In the genomic region with DNA sequence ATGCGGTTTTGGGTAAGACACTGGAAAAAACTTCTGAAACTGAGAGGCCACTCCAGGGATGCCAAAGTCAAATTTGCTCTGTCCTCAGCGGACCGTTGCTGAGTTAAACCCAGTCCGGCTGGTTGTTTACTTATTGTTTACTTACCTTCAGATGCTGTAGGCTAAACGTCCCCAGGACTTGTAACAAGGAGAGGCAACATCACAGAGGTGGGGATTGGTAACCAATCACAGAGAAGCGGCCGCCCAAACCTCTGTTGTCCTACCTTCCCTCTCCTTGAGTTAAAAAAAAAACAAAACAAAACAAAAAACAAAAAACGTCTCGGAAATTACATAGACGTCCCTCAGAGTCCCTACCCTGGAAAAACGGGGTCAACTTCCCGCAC, we compare ENCODE assay signal across 10 cellular contexts. TPM values are rescaled to one million over a fixed set of nuclear protein-coding genes. Genes with fewer than 3 reads are reported as not detected.
DNase-seq lines count a peak whose midpoint lies in the region; ATAC-seq lines count a peak whose summit lies in the region.
"Had no signal": no experiment of that assay in that cellular context is flagged by ENCODE, and none has a peak within 500 bp of the region (broad histone marks: within the 10 kb centered on the region; RNA-seq: fewer than 3 reads in every experiment).

No MANE protein-coding gene starts in this region.

- ATAC-seq in GM18502 (IDR thresholded peaks at IDR 0.05; ENCODE audit: poor library complexity, unreplicated experiment), result no peak

- H2AFZ ChIP-seq in ACC112 (ENCODE audit: low read length, unreplicated experiment), result no peak overlapping the region
- peak overlapping the region; percentile 84 for H2AFZ ChIP-seq in neuron (ENCODE audit: low read depth, low read length)

- H3K9me3 ChIP-seq in esophagus (ENCODE audit: control insufficient read depth in 2 of 2, insufficient read depth in 1 of 2, low read depth in 1 of 2, low read length in 1 of 2), result no peaks in the 10 kb centered on the region
- H3K9me3 ChIP-seq in neuron (ENCODE audit: low read length), result peaks cover 4% of the 10 kb centered on the region

- H3K79me2 ChIP-seq in ACC112 (ENCODE audit: control insufficient read depth, insufficient read depth, low read length, unreplicated experiment), result no peaks in the 10 kb centered on the region

- peak overlapping the region; percentile 56 for H3K4me3 ChIP-seq in ACC112 (ENCODE audit: low read depth, low read length)
- peak overlapping the region; percentile 25 to 40 for H3K4me3 ChIP-seq in esophagus (ENCODE audit: low read depth in 1 of 2, low read length in 2 of 2)
- peak overlapping the region; percentile 53 for H3K4me3 ChIP-seq in neuron (ENCODE audit: low read length)

- 20 to 21% methylated on average over 12 of the region's 12 CpGs for WGBS in esophagus, 2 donors

- no peak overlapping the region for H3K27ac ChIP-seq in ACC112 (ENCODE audit: low read depth, low read length)
- H3K27ac ChIP-seq in esophagus (ENCODE audit: low read depth in 2 of 2, low read length in 1 of 2), result no peak overlapping the region

- H3K4me1 ChIP-seq in ACC112 (ENCODE audit: control insufficient read depth, insufficient read depth, low read length, unreplicated experiment) (no peaks in the 10 kb centered on the region), esophagus (ENCODE audit: control insufficient read depth in 2 of 2, insufficient read depth in 2 of 2, low read length in 1 of 2) (peaks cover 0 to 3% of the 10 kb centered on the region in 2 donors), neuron (ENCODE audit: insufficient read depth, low read length) (peaks cover 10% of the 10 kb centered on the region)

- DNase-seq in NCI-H1105 (lab: John Stamatoyannopoulos, UW), result peak; percentile 12
- no peak for DNase-seq in EL
- DNase-seq in H4 (ENCODE audit: low spot score), result no peak
- no peak for DNase-seq in SIG-M5 (lab: John Stamatoyannopoulos, UW)
- DNase-seq: activated effector memory CD4-positive, alpha-beta T cell treated with Interleukin-2 at 50 U/mL for 16 hours; GOT3 had no signal

- H3K36me3 ChIP-seq in ACC112 (ENCODE audit: insufficient read depth, low read length) (no peaks in the 10 kb centered on the region), esophagus (ENCODE audit: control insufficient read depth in 2 of 2, insufficient read depth in 2 of 2, low read length in 1 of 2) (peaks cover 0 to 9% of the 10 kb centered on the region in 2 donors), neuron (ENCODE audit: insufficient read depth, low read length) (no peaks in the 10 kb centered on the region)

- H3K27me3 ChIP-seq in ACC112 (ENCODE audit: insufficient read depth, low read length), result peaks cover 74% of the 10 kb centered on the region
- peaks cover 0 to 5% of the 10 kb centered on the region in 2 donors for H3K27me3 ChIP-seq in esophagus (ENCODE audit: control insufficient read depth in 1 of 2, insufficient read depth in 2 of 2, low read length in 2 of 2)
- peaks cover 10% of the 10 kb centered on the region for H3K27me3 ChIP-seq in neuron (ENCODE audit: insufficient read depth, low read length)

RNA-seq across cellular contexts. Expression of a gene that starts 0.4 kb away (rescaled TPM):
- 1 to 10 TPM; 1.3 to 1.4 TPM for polyA plus RNA-seq in esophagus
- 0.89 and 0.99 TPM in 2 replicates for total RNA-seq in H4 (2014; rRNA removed; shearing (Covaris generic))
